ENCODE assay signal across 13 cellular contexts in genomic region chr6:81265106-81265505, GRCh38.
DNase-seq lines count a peak whose midpoint lies in the region; ATAC-seq and TF ChIP-seq lines count a peak whose summit lies in the region.
"Had no signal": no experiment of that assay in that cellular context is flagged by ENCODE, and none has a peak within 500 bp of the region (broad histone marks: within the 10 kb centered on the region; RNA-seq: fewer than 3 reads in every experiment).

No MANE protein-coding gene starts in this region.

- no peaks in the 10 kb centered on the region for H3K9me3 ChIP-seq in gastrocnemius medialis

- ATAC-seq in SK-N-SH treated with all-trans-retinoic acid at 6 μM for 48 hours (peak; percentile 95), Right ventricle myocardium superior (ENCODE audit: poor library complexity) (peak; percentile 52), gastrocnemius medialis (peak; percentile 69 to 94), HG02642 (IDR thresholded peaks at IDR 0.05; ENCODE audit: poor library complexity, unreplicated experiment) (no peak), GM21528 (IDR thresholded peaks at IDR 0.05; ENCODE audit: low FRiP score, unreplicated experiment) (no peak)
- ATAC-seq: esophagus mucosa had no signal

- no peak for TF ChIP-seq POLR2A in gastrocnemius medialis (IDR thresholded peaks at IDR 0.05)

- H3K27me3 ChIP-seq in gastrocnemius medialis: no peaks in the 10 kb centered on the region

- DNase-seq in EH (ENCODE audit: low read depth): peak; percentile 78
- peak; percentile 40 for DNase-seq in Right ventricle myocardium superior
- DNase-seq in gastrocnemius medialis: peak in 1 of 2 donors; percentile 54
- no peak for DNase-seq in NCI-H774 (lab: John Stamatoyannopoulos, UW)
- no peak for DNase-seq in NCI-H748 (lab: John Stamatoyannopoulos, UW; ENCODE audit: unreplicated experiment)
- DNase-seq: activated CD4-positive, alpha-beta memory T cell treated with anti-CD3 and anti-CD28 coated beads for 36 hours; activated naive CD8-positive, alpha-beta T cell treated with anti-CD3 and anti-CD28 coated beads, Interleukin-2, amount 10 ng/mL, durations not matched to agents 7 days and 5 days; Kasumi-1 had no signal

- in situ Hi-C loops in gastrocnemius medialis (cut with MboI; ENCODE audit: low sequenced_read_pairs in 4 of 4): no loop called here

- peaks cover 0 to 6% of the 10 kb centered on the region in 2 donors for H3K4me1 ChIP-seq in gastrocnemius medialis

- TF ChIP-seq CTCF in gastrocnemius medialis (IDR thresholded peaks at IDR 0.05 in 4 of 5, conservative IDR thresholded peaks at IDR 0.05 in 1 of 5): no peak

- intact Hi-C loops in Right ventricle myocardium superior (cut with DNase I) (no loop called here), gastrocnemius medialis (cut with DNase I; ENCODE audit: low total_unique reads) (no loop called here)

- H3K4me3 ChIP-seq in gastrocnemius medialis: peak overlapping the region; percentile 19 to 37 (median 28)
- H3K4me3 ChIP-seq: lung had no signal

- H3K27ac ChIP-seq in gastrocnemius medialis: no peak overlapping the region

- no peaks in the 10 kb centered on the region for H3K36me3 ChIP-seq in gastrocnemius medialis

TF ChIP-seq in SK-N-SH treated with all-trans-retinoic acid at 6 μM for 48 hours, 23 proteins besides CTCF, POLR2A, EP300 and RAD21:
- TF ChIP-seq ZFP3 (CRISPR knock-in tag; IDR thresholded peaks at IDR 0.05) (no peak), ZNF70 (CRISPR knock-in tag; IDR thresholded peaks at IDR 0.05) (no peak), ZNF565 (CRISPR knock-in tag; conservative IDR thresholded peaks at IDR 0.05; ENCODE audit: low read depth) (no peak), GLIS3 (CRISPR knock-in tag; IDR thresholded peaks at IDR 0.05) (no peak), CSRNP3 (CRISPR knock-in tag; IDR thresholded peaks at IDR 0.05) (no peak), OSR1 (CRISPR knock-in tag; IDR thresholded peaks at IDR 0.05) (no peak), ZFP30 (CRISPR knock-in tag; IDR thresholded peaks at IDR 0.05) (no peak), TCF4 (CRISPR knock-in tag; IDR thresholded peaks at IDR 0.05; ENCODE audit: borderline replicate concordance) (no peak), ISL1 (CRISPR knock-in tag; IDR thresholded peaks at IDR 0.05) (no peak)

Comparison
In these comparisons a context has a peak if more than half of its experiments do, and no peak if none do; other contexts are left out.
1. DNase-seq: peak in EH (single experiment) and Right ventricle myocardium superior (single experiment); none in NCI-H774 (single experiment) and NCI-H748 (single experiment).
2. ATAC-seq: peak in SK-N-SH treated with all-trans-retinoic acid at 6 μM for 48 hours (single experiment), Right ventricle myocardium superior (single experiment) and gastrocnemius medialis (2 of 2); none in HG02642 (single experiment) and GM21528 (single experiment).